20 cellular contexts compared by ENCODE assay signal in the genomic region with DNA sequence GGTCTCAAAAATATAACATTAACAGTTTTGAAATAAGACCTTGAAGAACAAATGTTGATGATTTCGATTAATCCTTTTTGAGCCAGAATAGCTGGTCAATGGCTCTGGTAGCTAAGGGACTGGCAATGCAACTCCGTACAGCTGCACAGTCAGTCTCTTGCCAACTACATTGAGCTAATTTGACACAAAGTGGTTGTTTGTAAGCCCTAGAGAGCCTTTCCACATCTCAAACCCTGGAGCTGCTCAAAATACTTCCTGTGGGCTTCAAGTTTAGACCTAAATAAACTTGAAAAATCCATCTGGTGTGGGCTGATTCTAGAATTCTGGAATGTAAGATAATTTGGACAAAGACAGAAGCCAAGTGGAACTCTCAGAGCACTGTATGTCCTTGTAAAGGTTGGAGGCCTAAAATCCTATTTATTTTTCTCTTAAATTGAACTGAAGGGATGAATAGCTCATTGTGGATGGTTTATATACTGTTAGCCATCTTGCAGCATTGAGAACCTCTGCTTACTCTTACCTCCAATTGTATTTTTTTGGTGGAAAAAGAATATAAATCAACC.
DNase-seq lines count a peak whose midpoint lies in the region; ATAC-seq and TF ChIP-seq lines count a peak whose summit lies in the region.
"Had no signal": no experiment of that assay in that cellular context is flagged by ENCODE, and none has a peak within 500 bp of the region (broad histone marks: within the 10 kb centered on the region; RNA-seq: fewer than 3 reads in every experiment).

No MANE protein-coding gene starts in this region.

- no peak overlapping the region for H3K14ac ChIP-seq in mesenchymal stem cell (ENCODE audit: low read length in 2 of 2)

- intact Hi-C loops in testis (cut with DNase I; ENCODE audit: low total_unique reads) (no loop called here), MCF 10A (cut with micrococcal nuclease) (loop anchor here (10.0 kb wide), 2 partner anchors 217 to 423 kb away; no protein-coding TSS in a partner anchor)

- TF ChIP-seq POLR2A in testis (IDR thresholded peaks at IDR 0.05), result no peak

- H3K9me3 Mint-ChIP-seq in MCF 10A (ENCODE audit: unreplicated experiment), result no peaks in the 10 kb centered on the region
- H3K9me3 Mint-ChIP-seq: activated CD4-positive, alpha-beta T cell treated with anti-CD3 and anti-CD28 coated beads, Interleukin-2, amount 10 ng/mL, durations not matched to agents 24 days and 14 days; activated naive CD8-positive, alpha-beta T cell treated with anti-CD3 and anti-CD28 coated beads, Interleukin-2, amount 50 U/mL, for 24 hours; CD8-positive, alpha-beta T cell had no signal

- H3K36me3 Mint-ChIP-seq in T-helper 17 cell (ENCODE audit: low read depth) (no peaks in the 10 kb centered on the region), MCF 10A (ENCODE audit: insufficient read depth, unreplicated experiment) (no peaks in the 10 kb centered on the region)
- H3K36me3 Mint-ChIP-seq: CD8-positive, alpha-beta T cell had no signal

- H4K91ac ChIP-seq in mesenchymal stem cell (ENCODE audit: low read length), result no peak overlapping the region

- H3K4me1 ChIP-seq in mesenchymal stem cell (ENCODE audit: control insufficient read depth, insufficient read depth, low read depth, low read length), result no peaks in the 10 kb centered on the region
- peaks cover 10% of the 10 kb centered on the region for H3K4me1 ChIP-seq in testis
- H3K4me1 ChIP-seq: breast epithelium, right lobe of liver, thyroid gland had no signal

- BruUV-seq in MCF 10A (replicated peaks; lab: Mats Ljungman, UMichigan), result no TSS peak

- H3K27me3 Mint-ChIP-seq in T-helper 17 cell (no peaks in the 10 kb centered on the region), MCF 10A (ENCODE audit: insufficient read depth, unreplicated experiment) (no peaks in the 10 kb centered on the region)

- H3K9me3 ChIP-seq in mesenchymal stem cell (ENCODE audit: control insufficient read depth, low read length) (no peaks in the 10 kb centered on the region), testis (no peaks in the 10 kb centered on the region), T-helper 17 cell (ENCODE audit: control insufficient read depth, low read length, poor library complexity, severe bottlenecking) (no peaks in the 10 kb centered on the region)
- H3K9me3 ChIP-seq: breast epithelium, right lobe of liver, thyroid gland had no signal

- no peak overlapping the region for H2BK12ac ChIP-seq in mesenchymal stem cell (ENCODE audit: low read length in 2 of 2)

- POLR2A ChIA-PET in MCF 10A (lab: Yijun Ruan, JAX), result no interaction called here

- H3K9ac ChIP-seq in mesenchymal stem cell (ENCODE audit: low read length), result no peak overlapping the region

- no peak for TF ChIP-seq CTCF in astrocyte of the spinal cord (IDR thresholded peaks at IDR 0.05; ENCODE audit: low read depth, low read length)
- no peak for TF ChIP-seq CTCF in fibroblast of pulmonary artery (IDR thresholded peaks at IDR 0.05; ENCODE audit: low read length, missing control alignments)
- no peak for TF ChIP-seq CTCF in testis (IDR thresholded peaks at IDR 0.05)
- no peak for TF ChIP-seq CTCF in MCF 10A (IDR thresholded peaks at IDR 0.05; ENCODE audit: unreplicated experiment)

- H3K79me1 ChIP-seq in mesenchymal stem cell (replicated peaks; ENCODE audit: low read length, poor library complexity, severe bottlenecking), result no peaks in the 10 kb centered on the region

- H3K4me1 Mint-ChIP-seq in T-helper 17 cell (peaks cover 2% of the 10 kb centered on the region), MCF 10A (ENCODE audit: insufficient read depth, unreplicated experiment) (peaks cover 6% of the 10 kb centered on the region)
- H3K4me1 Mint-ChIP-seq: activated naive CD8-positive, alpha-beta T cell treated with anti-CD3 and anti-CD28 coated beads, Interleukin-2, amount 50 U/mL, for 24 hours had no signal

- no peak overlapping the region for H4K8ac ChIP-seq in mesenchymal stem cell (ENCODE audit: low read length)

- H2BK15ac ChIP-seq in mesenchymal stem cell (ENCODE audit: low read depth, poor library complexity, severe bottlenecking), result no peak overlapping the region

- H3K4me3 Mint-ChIP-seq in T-helper 17 cell (no peak overlapping the region), MCF 10A (ENCODE audit: unreplicated experiment) (no peak overlapping the region)
- H3K4me3 Mint-ChIP-seq: activated CD4-positive, alpha-beta T cell treated with anti-CD3 and anti-CD28 coated beads, Interleukin-2, amount 10 ng/mL, durations not matched to agents 24 days and 14 days; activated naive CD8-positive, alpha-beta T cell treated with anti-CD3 and anti-CD28 coated beads, Interleukin-2, amount 50 U/mL, for 24 hours; CD8-positive, alpha-beta T cell had no signal

- no peak overlapping the region for H2BK5ac ChIP-seq in mesenchymal stem cell (ENCODE audit: low read depth, low read length, poor library complexity, severe bottlenecking)

- no peak overlapping the region for H3K27ac ChIP-seq in mesenchymal stem cell (ENCODE audit: low read length, poor library complexity, severe bottlenecking)
- peak overlapping the region; percentile 8 to 14 for H3K27ac ChIP-seq in testis
- H3K27ac ChIP-seq: epithelial cell of prostate, HL-60, right lobe of liver, thyroid gland had no signal

- H3K36me3 ChIP-seq in mesenchymal stem cell (ENCODE audit: control insufficient read depth in 1 of 2, insufficient read depth in 2 of 2, low read depth in 1 of 2, low read length in 2 of 2), result no peaks in the 10 kb centered on the region
- H3K36me3 ChIP-seq in testis (ENCODE audit: low read depth, missing control alignments), result no peaks in the 10 kb centered on the region
- H3K36me3 ChIP-seq: breast epithelium, right lobe of liver, thyroid gland had no signal

- in situ Hi-C loops in astrocyte of the spinal cord (cut with HindIII; ENCODE audit: low sequenced_read_pairs), result no loop called here

- CTCF ChIA-PET in MCF 10A (lab: Yijun Ruan, JAX), result interaction anchor here (0.5 to 1.0 kb wide), 3 partner anchors 16 to 65 kb away, joined by 3 read pairs; no protein-coding TSS in a partner anchor

- H3K18ac ChIP-seq in mesenchymal stem cell (ENCODE audit: low read depth in 1 of 2, low read length in 2 of 2), result peak overlapping the region in 1 of 2 experiments; percentile 4

- H3K23ac ChIP-seq in mesenchymal stem cell (ENCODE audit: low read length in 2 of 2), result no peak overlapping the region

- H3K27me3 ChIP-seq in mesenchymal stem cell (ENCODE audit: control insufficient read depth in 1 of 2, insufficient read depth in 1 of 2, low read length in 2 of 2), result no peaks in the 10 kb centered on the region
- H3K27me3 ChIP-seq in testis, result no peaks in the 10 kb centered on the region
- H3K27me3 ChIP-seq: breast epithelium, dorsolateral prefrontal cortex, right lobe of liver, thyroid gland had no signal

- H3K4ac ChIP-seq in mesenchymal stem cell (ENCODE audit: low read depth in 1 of 2, low read length in 2 of 2), result no peak overlapping the region

- peak; percentile 17 for DNase-seq in astrocyte of the spinal cord (ENCODE audit: low read depth, low spot score)
- DNase-seq in fibroblast of pulmonary artery (ENCODE audit: low read depth), result peak; percentile 56
- DNase-seq in mesenchymal stem cell, result peak; percentile 30
- DNase-seq in testis, result peak; percentile 33
- DNase-seq in NCI-H128 (lab: John Stamatoyannopoulos, UW; ENCODE audit: unreplicated experiment), result no peak
- no peak for DNase-seq in T-helper 17 cell
- DNase-seq in MCF 10A (ENCODE audit: unreplicated experiment), result no peak
- DNase-seq: activated CD4-positive, alpha-beta T cell treated with anti-CD3 and anti-CD28 coated beads, Interleukin-2, amount 10 ng/mL, durations not matched to agents 24 days and 14 days; activated CD8-positive, alpha-beta memory T cell treated with anti-CD3 and anti-CD28 coated beads, Interleukin-2, amount 50 U/mL, for 4 hours; activated naive CD8-positive, alpha-beta T cell treated with anti-CD3 and anti-CD28 coated beads, Interleukin-2, amount 50 U/mL, for 24 hours; CD8-positive, alpha-beta T cell; GOT3; NCI-H1417; right lobe of liver; SHP77; thyroid gland had no signal

- H2BK120ac ChIP-seq in mesenchymal stem cell (ENCODE audit: low read depth, low read length), result no peak overlapping the region

- no peak overlapping the region for H3K4me3 ChIP-seq in astrocyte of the spinal cord (ENCODE audit: low read depth, low read length)
- H3K4me3 ChIP-seq in fibroblast of pulmonary artery (replicated peaks; ENCODE audit: low read depth, low read length), result no peak overlapping the region
- H3K4me3 ChIP-seq in mesenchymal stem cell (ENCODE audit: insufficient read depth in 1 of 2, low read depth in 1 of 2, low read length in 2 of 2), result no peak overlapping the region
- H3K4me3 ChIP-seq in testis, result no peak overlapping the region
- H3K4me3 ChIP-seq: breast epithelium, dorsolateral prefrontal cortex, right lobe of liver, thyroid gland had no signal

- no peak overlapping the region for H3K27ac Mint-ChIP-seq in T-helper 17 cell
- no peak overlapping the region for H3K27ac Mint-ChIP-seq in MCF 10A (ENCODE audit: low read depth, unreplicated experiment)
- H3K27ac Mint-ChIP-seq: activated CD4-positive, alpha-beta T cell treated with anti-CD3 and anti-CD28 coated beads, Interleukin-2, amount 10 ng/mL, durations not matched to agents 24 days and 14 days; activated naive CD8-positive, alpha-beta T cell treated with anti-CD3 and anti-CD28 coated beads, Interleukin-2, amount 50 U/mL, for 24 hours; CD8-positive, alpha-beta T cell had no signal

- H3K4me2 ChIP-seq in mesenchymal stem cell (ENCODE audit: low read length, poor library complexity, severe bottlenecking), result no peak overlapping the region

- 77% methylated on average over 2 of the region's 2 CpGs for WGBS in mesenchymal stem cell
- WGBS in testis, 2 donors, result 41 to 45% methylated on average over 2 of the region's 2 CpGs

- H2AFZ ChIP-seq in mesenchymal stem cell (ENCODE audit: low read depth, low read length), result no peak overlapping the region

- no peak for ATAC-seq in T-helper 17 cell
- ATAC-seq: activated naive CD8-positive, alpha-beta T cell treated with anti-CD3 and anti-CD28 coated beads, Interleukin-2, amount 50 U/mL, for 24 hours; CD8-positive, alpha-beta T cell; right lobe of liver had no signal

- H2AK5ac ChIP-seq in mesenchymal stem cell (ENCODE audit: low read length, severe bottlenecking), result no peak overlapping the region

Comparison
In these comparisons a context has a peak if more than half of its experiments do, and no peak if none do; other contexts are left out.
1. DNase-seq: peak in astrocyte of the spinal cord (single experiment), fibroblast of pulmonary artery (single experiment), mesenchymal stem cell (single experiment) and testis (single experiment); none in NCI-H128 (single experiment), T-helper 17 cell (0 of 3) and MCF 10A (single experiment).